8 cellular contexts compared by ENCODE assay signal in the genomic region with DNA sequence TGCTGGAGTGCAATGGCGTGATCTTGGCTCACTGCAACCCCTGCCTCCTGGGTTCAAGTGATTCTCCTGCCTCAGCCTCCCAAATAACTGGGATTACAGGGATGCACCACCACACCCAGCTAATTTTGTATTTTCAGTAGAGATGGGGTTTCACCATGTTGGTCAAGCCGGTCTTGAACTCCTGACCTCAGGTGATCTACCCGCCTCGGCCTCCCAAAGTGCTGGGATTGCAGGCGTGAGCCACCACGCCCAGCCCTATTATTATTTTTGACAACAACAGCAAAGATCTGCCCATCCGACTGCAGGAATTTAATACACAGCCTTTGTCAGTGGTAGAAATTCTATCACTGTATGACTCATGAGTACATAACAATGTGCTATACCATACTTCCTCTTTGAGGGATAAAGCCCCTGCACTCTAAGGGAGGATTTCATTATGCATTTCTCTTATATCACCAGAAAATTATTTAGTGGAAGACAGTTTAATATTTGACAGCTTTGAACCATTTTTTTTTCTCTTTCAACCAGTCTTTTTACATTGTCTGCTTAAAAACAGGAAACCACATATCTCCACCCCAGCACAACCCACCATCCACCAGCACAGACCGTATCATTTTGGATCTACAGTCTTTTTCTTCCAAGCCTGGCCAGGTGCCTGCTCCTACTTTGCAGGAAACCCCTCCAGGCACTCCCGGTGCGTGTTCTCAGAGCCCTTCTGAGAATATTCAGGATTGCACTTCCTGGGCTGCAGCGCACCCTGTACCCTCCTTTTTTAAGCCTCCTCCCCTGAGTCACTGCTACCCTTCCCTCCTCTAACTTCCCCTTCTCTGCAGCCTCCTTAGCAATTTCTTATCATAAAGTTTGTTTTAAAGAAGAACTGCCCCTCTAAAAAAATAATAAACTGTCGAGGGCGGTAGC. TPM values are rescaled to one million over a fixed set of nuclear protein-coding genes. Genes with fewer than 3 reads are reported as not detected.
DNase-seq lines count a peak whose midpoint lies in the region; ATAC-seq, FAIRE-seq and TF ChIP-seq lines count a peak whose summit lies in the region.

No MANE protein-coding gene starts in this region.

- H3K4me3 ChIP-seq in neutrophil (ENCODE audit: low read depth in 1 of 2, low read length in 1 of 2) (peak overlapping the region; percentile 87 to 93), WERI-Rb-1 (ENCODE audit: low read depth, low read length) (no peak overlapping the region)

- DNase-seq in CD14-positive monocyte (ENCODE audit: low spot score) = peak; percentile 52
- no peak for DNase-seq in endothelial cell (ENCODE audit: low spot score)
- no peak for DNase-seq in frontal cortex (ENCODE audit: low spot score in 2 of 2)
- DNase-seq in WERI-Rb-1 = no peak

- H3K36me3 ChIP-seq in neutrophil (peaks cover 8% of the 10 kb centered on the region), WERI-Rb-1 (no peaks in the 10 kb centered on the region)

- H3K27ac Mint-ChIP-seq in CD14-positive monocyte (peak overlapping the region; percentile 95 to 99 (median 99)), endothelial cell (ENCODE audit: unreplicated experiment) (peak overlapping the region; percentile 98)
- H3K27ac Mint-ChIP-seq in T-helper 1 cell treated with Interleukin-12 subunit alpha and Interleukin-12 subunit beta and Interleukin-4 antibody, amounts not matched to agents 30 μg/mL and 1 μg/mL, for 36 hours = peak overlapping the region; percentile 100

- H3K4me1 ChIP-seq in neutrophil (ENCODE audit: control insufficient read depth in 1 of 2, insufficient read depth in 1 of 2, low read depth in 1 of 2, low read length in 1 of 2) = peaks cover 75 to 93% of the 10 kb centered on the region in 2 experiments

- TF ChIP-seq CTCF in CD14-positive monocyte (IDR thresholded peaks at IDR 0.05) (no peak), endothelial cell (IDR thresholded peaks at IDR 0.05; ENCODE audit: unreplicated experiment) (no peak), neutrophil (IDR thresholded peaks at IDR 0.05) (no peak), WERI-Rb-1 (IDR thresholded peaks at IDR 0.05; ENCODE audit: low read depth, low read length) (no peak)

- no peak for FAIRE-seq in frontal cortex (lab: Jason Lieb, UNC)

- H3K4me1 Mint-ChIP-seq in CD14-positive monocyte (peaks cover 89% of the 10 kb centered on the region), endothelial cell (ENCODE audit: unreplicated experiment) (peaks cover 27% of the 10 kb centered on the region)
- H3K4me1 Mint-ChIP-seq in T-helper 1 cell treated with Interleukin-12 subunit alpha and Interleukin-12 subunit beta and Interleukin-4 antibody, amounts not matched to agents 30 μg/mL and 1 μg/mL, for 36 hours (ENCODE audit: low read depth) = peaks cover 53% of the 10 kb centered on the region

- H3K4me3 Mint-ChIP-seq in CD14-positive monocyte = peak overlapping the region; percentile 95 to 99
- H3K4me3 Mint-ChIP-seq in T-helper 1 cell treated with Interleukin-12 subunit alpha and Interleukin-12 subunit beta and Interleukin-4 antibody, amounts not matched to agents 30 μg/mL and 1 μg/mL, for 36 hours = peak overlapping the region; percentile 99
- peak overlapping the region; percentile 91 for H3K4me3 Mint-ChIP-seq in endothelial cell (ENCODE audit: unreplicated experiment)

- H3K36me3 Mint-ChIP-seq in CD14-positive monocyte = peaks cover 9 to 11% of the 10 kb centered on the region in 2 donors
- peaks cover 45% of the 10 kb centered on the region for H3K36me3 Mint-ChIP-seq in T-helper 1 cell treated with Interleukin-12 subunit alpha and Interleukin-12 subunit beta and Interleukin-4 antibody, amounts not matched to agents 30 μg/mL and 1 μg/mL, for 36 hours (ENCODE audit: low read depth)
- H3K36me3 Mint-ChIP-seq in endothelial cell (ENCODE audit: low read depth, unreplicated experiment) = peaks cover 4% of the 10 kb centered on the region

- H3K9me3 ChIP-seq in neutrophil = no peaks in the 10 kb centered on the region
- H3K9me3 ChIP-seq in WERI-Rb-1 (ENCODE audit: severe bottlenecking) = no peaks in the 10 kb centered on the region

- no peaks in the 10 kb centered on the region for H3K27me3 Mint-ChIP-seq in CD14-positive monocyte (ENCODE audit: low read depth in 3 of 3)
- no peaks in the 10 kb centered on the region for H3K27me3 Mint-ChIP-seq in T-helper 1 cell treated with Interleukin-12 subunit alpha and Interleukin-12 subunit beta and Interleukin-4 antibody, amounts not matched to agents 30 μg/mL and 1 μg/mL, for 36 hours (ENCODE audit: low read depth)
- H3K27me3 Mint-ChIP-seq in endothelial cell (ENCODE audit: unreplicated experiment) = peaks cover 1% of the 10 kb centered on the region

- peaks cover 0 to 5% (median 0%) of the 10 kb centered on the region in 7 donors for H3K9me3 Mint-ChIP-seq in CD14-positive monocyte
- H3K9me3 Mint-ChIP-seq in T-helper 1 cell treated with Interleukin-12 subunit alpha and Interleukin-12 subunit beta and Interleukin-4 antibody, amounts not matched to agents 30 μg/mL and 1 μg/mL, for 36 hours = no peaks in the 10 kb centered on the region
- H3K9me3 Mint-ChIP-seq in endothelial cell (ENCODE audit: unreplicated experiment) = no peaks in the 10 kb centered on the region

- intact Hi-C loops in CD14-positive monocyte (cut with micrococcal nuclease) = loop anchor here (2.0 to 10.0 kb wide), 4 partner anchors 20 to 1864 kb away; no protein-coding TSS in a partner anchor

- ATAC-seq in GM19438 (IDR thresholded peaks at IDR 0.05; ENCODE audit: low read depth, unreplicated experiment) (peak; percentile 36), HG03432 (IDR thresholded peaks at IDR 0.05; ENCODE audit: unreplicated experiment) (peak; percentile 43)

- H3K27ac ChIP-seq in neutrophil = peak overlapping the region; percentile 95
- no peak overlapping the region for H3K27ac ChIP-seq in WERI-Rb-1

- no peaks in the 10 kb centered on the region for H3K27me3 ChIP-seq in neutrophil
- H3K27me3 ChIP-seq in WERI-Rb-1 (ENCODE audit: insufficient read depth, low read depth, severe bottlenecking) = no peaks in the 10 kb centered on the region

RNA-seq across cellular contexts. Expression of gene ARHGDIB, which starts 0.6 kb away (rescaled TPM):
- polyA plus RNA-seq in CD14-positive monocyte = 1,000 to 10,000 TPM; 1,854 to 2,228 TPM
- total RNA-seq in endothelial cell (ENCODE audit: unreplicated experiment) (217 TPM), frontal cortex (11.8 TPM)

RNA-seq across cellular contexts. Expression of gene PDE6H, which starts 12.0 kb away (rescaled TPM):
- polyA plus RNA-seq in CD14-positive monocyte = under 1 TPM in 1 of 2 donors, not detected in 1; 0.33 TPM
- total RNA-seq in endothelial cell (ENCODE audit: unreplicated experiment) (not detected), frontal cortex (not detected)

RNA-seq across cellular contexts. Expression of gene ERP27, which starts 22.5 kb away (rescaled TPM):
- polyA plus RNA-seq in CD14-positive monocyte = 1 to 10 TPM; 2.5 TPM
- total RNA-seq in endothelial cell (ENCODE audit: unreplicated experiment) = 0.46 TPM
- total RNA-seq in frontal cortex = not detected

Comparison
In these comparisons a context has a peak if more than half of its experiments do, and no peak if none do; other contexts are left out.
1. RNA of gene ARHGDIB, which starts 0.6 kb away (total RNA-seq): 217 TPM in endothelial cell (single experiment); 11.8 TPM in frontal cortex (single experiment); every median in the first group is over 10 times any median in the second.
2. Peak in every context shown above with its lines, with median percentiles within 50 percentile points of each other: H3K27ac Mint-ChIP-seq and H3K4me3 Mint-ChIP-seq.